In the genomic region with DNA sequence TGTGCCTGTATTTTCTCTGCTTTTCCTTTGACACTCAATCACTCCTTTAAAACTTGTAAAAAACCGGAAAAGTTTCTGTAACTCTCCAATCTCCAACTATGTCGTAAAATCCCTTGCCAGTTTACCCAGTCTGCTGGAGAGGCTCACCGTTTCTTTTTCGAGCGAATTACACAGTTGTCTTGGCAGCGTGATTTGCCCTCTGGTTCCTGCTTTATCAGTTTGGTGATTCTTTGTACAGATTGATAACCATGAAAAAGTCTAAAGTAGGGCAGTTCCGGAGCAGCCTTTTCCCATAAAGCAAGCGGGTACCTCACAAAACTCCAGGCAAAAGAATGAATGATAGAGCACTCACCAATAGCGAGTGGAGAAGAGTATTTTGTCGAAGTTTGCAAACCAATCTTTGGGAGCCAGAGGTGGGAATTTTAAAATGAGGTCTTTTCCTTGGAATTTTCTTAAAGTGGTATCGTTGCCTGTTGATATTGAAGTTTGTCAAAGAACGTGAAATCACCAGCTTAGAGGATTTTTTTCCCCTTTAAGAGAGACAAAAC, we compare ENCODE assay signal across 8 cellular contexts. TPM values are rescaled to one million over a fixed set of nuclear protein-coding genes. Genes with fewer than 3 reads are reported as not detected.
DNase-seq lines count a peak whose midpoint lies in the region; ATAC-seq, FAIRE-seq and TF ChIP-seq lines count a peak whose summit lies in the region.

A gene with protein sequence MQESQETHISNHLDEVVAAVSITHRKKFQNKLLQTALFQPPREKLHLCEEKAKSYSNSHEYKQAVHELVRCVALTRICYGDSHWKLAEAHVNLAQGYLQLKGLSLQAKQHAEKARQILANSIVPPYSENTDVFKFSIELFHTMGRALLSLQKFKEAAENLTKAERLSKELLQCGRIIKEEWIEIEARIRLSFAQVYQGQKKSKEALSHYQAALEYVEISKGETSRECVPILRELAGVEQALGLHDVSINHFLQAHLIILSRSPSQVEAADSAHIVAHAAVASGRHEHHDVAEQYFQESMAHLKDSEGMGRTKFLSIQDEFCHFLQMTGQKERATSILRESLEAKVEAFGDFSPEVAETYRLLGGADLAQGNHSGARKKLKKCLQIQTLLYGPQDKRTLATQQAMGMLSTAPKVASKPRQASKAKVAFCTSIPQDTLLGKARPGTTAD (minus strand): TSS at position 312 of the 548 bp plus-strand sequence. CDS start 20,869 bp downstream, outside the sequence.

- peak within 1 kb of the TSS; percentile 89 for H3K4me3 ChIP-seq in HFF-Myc (replicated peaks; ENCODE audit: low read depth, low read length)

- H3K36me3 Mint-ChIP-seq in activated T-helper 17 cell treated with anti-CD3 and anti-CD28 coated beads, Interleukin-2, amount 50 U/mL, for 72 hours (ENCODE audit: low read depth): no peaks in the 10 kb centered on the region
- H3K36me3 Mint-ChIP-seq in glutamatergic neuron (ENCODE audit: unreplicated experiment): no peaks in the 10 kb centered on the region

- no peaks in the 10 kb centered on the region for H3K27me3 Mint-ChIP-seq in activated T-helper 17 cell treated with anti-CD3 and anti-CD28 coated beads, Interleukin-2, amount 50 U/mL, for 72 hours
- H3K27me3 Mint-ChIP-seq in glutamatergic neuron (ENCODE audit: unreplicated experiment): no peaks in the 10 kb centered on the region

- no peak for FAIRE-seq in D721Med (lab: Jason Lieb, UNC)

- peak; percentile 86 for DNase-seq in AG08395 (ENCODE audit: low spot score)
- peak; percentile 90 for DNase-seq in HFF-Myc (ENCODE audit: extremely low read depth, low read depth)
- no peak for DNase-seq in glutamatergic neuron
- DNase-seq in occipital lobe (lab: John Stamatoyannopoulos, UW): peak; percentile 11
- no peak for DNase-seq in D721Med (ENCODE audit: insufficient read length, low spot score)
- no peak for DNase-seq in GM19238 (ENCODE audit: insufficient read length, low spot score)
- no peak for DNase-seq in NCI-H1436 (lab: John Stamatoyannopoulos, UW)

- no peak for TF ChIP-seq CTCF in HFF-Myc (IDR thresholded peaks at IDR 0.05; ENCODE audit: low read depth, low read length, missing control alignments)
- TF ChIP-seq CTCF in glutamatergic neuron (IDR thresholded peaks at IDR 0.05; ENCODE audit: partially characterized antibody, unreplicated experiment): no peak
- no peak for TF ChIP-seq CTCF in D721Med (IDR thresholded peaks at IDR 0.05; ENCODE audit: insufficient read depth, missing control alignments)

- H3K27ac Mint-ChIP-seq in activated T-helper 17 cell treated with anti-CD3 and anti-CD28 coated beads, Interleukin-2, amount 50 U/mL, for 72 hours: no peak within 1 kb of the TSS
- peak within 1 kb of the TSS; percentile 95 for H3K27ac Mint-ChIP-seq in glutamatergic neuron (ENCODE audit: unreplicated experiment)

- ATAC-seq in activated T-helper 17 cell treated with anti-CD3 and anti-CD28 coated beads, Interleukin-2, amount 50 U/mL, for 72 hours (replicated peaks): no peak

- no peaks in the 10 kb centered on the region for H3K9me3 Mint-ChIP-seq in activated T-helper 17 cell treated with anti-CD3 and anti-CD28 coated beads, Interleukin-2, amount 50 U/mL, for 72 hours
- no peaks in the 10 kb centered on the region for H3K9me3 Mint-ChIP-seq in glutamatergic neuron (ENCODE audit: unreplicated experiment)

- H3K4me3 Mint-ChIP-seq in activated T-helper 17 cell treated with anti-CD3 and anti-CD28 coated beads, Interleukin-2, amount 50 U/mL, for 72 hours: peak within 1 kb of the TSS; percentile 90
- H3K4me3 Mint-ChIP-seq in glutamatergic neuron (ENCODE audit: unreplicated experiment): no peak within 1 kb of the TSS

- H3K4me1 Mint-ChIP-seq in activated T-helper 17 cell treated with anti-CD3 and anti-CD28 coated beads, Interleukin-2, amount 50 U/mL, for 72 hours: peaks cover 17% of the 10 kb centered on the region
- peaks cover 15% of the 10 kb centered on the region for H3K4me1 Mint-ChIP-seq in glutamatergic neuron (ENCODE audit: low read depth, unreplicated experiment)

RNA-seq across cellular contexts. Expression of the gene that starts here (rescaled TPM):
- total RNA-seq in activated T-helper 17 cell treated with anti-CD3 and anti-CD28 coated beads, Interleukin-2, amount 50 U/mL, for 72 hours: 1 to 10 TPM in 1 of 2 donors, under 1 TPM in 1; 0.67 to 2.5 TPM
- 7.8 TPM for total RNA-seq in glutamatergic neuron (ENCODE audit: unreplicated experiment)
- total RNA-seq in occipital lobe: 11.2 TPM

Comparison
In these comparisons a context has a peak if more than half of its experiments do, and no peak if none do; other contexts are left out.
1. DNase-seq: peak in AG08395 (single experiment), HFF-Myc (single experiment) and occipital lobe (single experiment); none in glutamatergic neuron (single experiment), D721Med (single experiment), GM19238 (single experiment) and NCI-H1436 (single experiment).